ENCODE assay signal across 11 cellular contexts in the genomic region with DNA sequence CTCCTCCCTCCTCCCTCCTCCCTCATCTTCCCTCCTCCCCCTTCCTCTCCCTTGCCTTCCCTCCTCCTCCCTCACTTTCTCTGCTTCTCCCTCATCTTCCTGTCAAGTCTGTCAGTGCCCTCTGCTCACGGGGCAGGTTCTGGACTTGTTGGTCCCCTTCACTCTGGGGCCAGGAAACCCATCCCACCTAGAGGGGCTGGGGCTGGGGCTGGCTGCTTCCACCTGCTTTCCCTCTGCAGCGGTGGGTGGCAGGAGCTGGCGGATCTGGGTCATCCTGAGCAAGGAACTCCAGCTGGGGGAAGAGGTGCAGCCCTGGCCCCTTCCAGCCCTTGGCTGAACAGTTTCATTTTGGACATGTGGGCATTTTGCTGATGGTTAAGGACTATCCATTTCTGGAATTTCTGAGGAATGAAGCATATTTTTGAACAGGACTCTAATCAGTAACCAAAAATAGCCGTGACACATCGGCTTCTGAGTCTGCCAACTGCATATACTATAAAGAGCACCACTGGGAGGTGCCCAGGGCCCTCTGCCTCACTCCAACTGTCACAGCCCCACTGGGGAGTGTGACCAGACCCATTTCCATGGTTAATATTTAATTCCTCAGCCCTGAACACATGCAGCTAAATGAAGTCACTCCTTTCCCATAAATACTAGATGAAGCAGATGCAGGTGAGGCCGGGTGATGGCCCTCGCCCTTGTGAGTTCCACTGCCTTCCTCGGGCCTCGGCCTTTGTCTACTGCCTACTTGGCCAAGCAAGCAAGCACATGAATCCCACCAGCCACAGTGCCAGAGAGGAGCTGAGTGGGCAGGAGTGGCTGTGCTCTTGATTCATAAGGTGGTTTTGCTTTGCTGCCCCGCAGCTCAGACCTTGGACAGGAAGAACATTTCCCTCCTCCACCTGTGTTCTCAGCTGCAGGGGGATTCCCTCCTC. TPM values are rescaled to one million over a fixed set of nuclear protein-coding genes. Genes with fewer than 3 reads are reported as not detected.
DNase-seq lines count a peak whose midpoint lies in the region; ATAC-seq and TF ChIP-seq lines count a peak whose summit lies in the region.
"Had no signal": no experiment of that assay in that cellular context is flagged by ENCODE, and none has a peak within 500 bp of the region (broad histone marks: within the 10 kb centered on the region; RNA-seq: fewer than 3 reads in every experiment).

No MANE protein-coding gene starts in this region.

- TF ChIP-seq POLR2A in ovary (IDR thresholded peaks at IDR 0.05) = no peak

- H2BK12ac ChIP-seq in H9 (ENCODE audit: insufficient read length, low read depth, low read length) = no peak overlapping the region

- no peaks in the 10 kb centered on the region for H3K9me3 Mint-ChIP-seq in H9
- H3K9me3 Mint-ChIP-seq: CD4-positive, CD25-positive, alpha-beta regulatory T cell had no signal

- H2BK15ac ChIP-seq in H9 (ENCODE audit: low read depth, low read length) = no peak overlapping the region

- H3K4ac ChIP-seq in H9 (ENCODE audit: low read depth, low read length) = no peak overlapping the region

- in situ Hi-C loops in ACHN (cut with HindIII; ENCODE audit: low pct_ligation_motif_present, low pct_unique_long_range_greater_than_20kb, low sequenced_read_pairs) = no loop called here

- H2BK120ac ChIP-seq in H9 (ENCODE audit: low read depth, low read length, poor library complexity, severe bottlenecking) = no peak overlapping the region

- H3K4me1 Mint-ChIP-seq in H9 = peaks cover 14 to 18% of the 10 kb centered on the region in 2 experiments
- H3K4me1 Mint-ChIP-seq: CD4-positive, CD25-positive, alpha-beta regulatory T cell had no signal

- POLR2A ChIA-PET in HEK293T (lab: Yijun Ruan, JAX) = no interaction called here

- H3K23me2 ChIP-seq in H9 (ENCODE audit: insufficient read length, low read depth, low read length, poor library complexity, severe bottlenecking) = no peaks in the 10 kb centered on the region

- no peak overlapping the region for H2AK5ac ChIP-seq in H9 (ENCODE audit: insufficient read length, low read length)

- H3K4me1 ChIP-seq in ascending aorta (peaks cover 8 to 11% of the 10 kb centered on the region in 2 donors), ovary (ENCODE audit: insufficient read depth) (no peaks in the 10 kb centered on the region), H9 (ENCODE audit: insufficient read depth, low read length) (no peaks in the 10 kb centered on the region; the same call in 1 of the 2 replicates)

- CTCF ChIA-PET in HEK293T (lab: Yijun Ruan, JAX) = no interaction called here

- H3K9me3 ChIP-seq in ascending aorta (no peaks in the 10 kb centered on the region), ovary (no peaks in the 10 kb centered on the region), H9 (ENCODE audit: control insufficient read depth, low read depth, low read length) (no peaks in the 10 kb centered on the region)

- no peak overlapping the region for H2BK20ac ChIP-seq in H9 (ENCODE audit: low read depth, low read length, poor library complexity, severe bottlenecking)

- no peak overlapping the region for H3K14ac ChIP-seq in H9 (ENCODE audit: insufficient read depth, low read length)

- no peaks in the 10 kb centered on the region for H3K79me1 ChIP-seq in H9 (ENCODE audit: insufficient read depth, low read depth, low read length, poor library complexity, severe bottlenecking)

- DNase-seq in ACHN (peak; percentile 92), ascending aorta (ENCODE audit: low spot score in 2 of 2) (peak in 1 of 2 donors; percentile 63), left kidney (ENCODE audit: low read depth, low spot score) (peak; percentile 70), ovary (no peak), HEK293T (ENCODE audit: extremely low spot score) (no peak), HPDE6-E6E7 (ENCODE audit: extremely low spot score) (no peak), H9 (no peak)
- DNase-seq: activated CD4-positive, alpha-beta T cell treated with anti-CD3 and anti-CD28 coated beads, Interleukin-2, amount 50 U/mL, for 48 hours; CD4-positive, CD25-positive, alpha-beta regulatory T cell had no signal

- H3K27ac Mint-ChIP-seq in H9 = no peak overlapping the region
- H3K27ac Mint-ChIP-seq: CD4-positive, CD25-positive, alpha-beta regulatory T cell had no signal

- H2AFZ ChIP-seq in H9 (ENCODE audit: low read length) = no peak overlapping the region

- H3K4me3 Mint-ChIP-seq in H9 = no peak overlapping the region
- H3K4me3 Mint-ChIP-seq: CD4-positive, CD25-positive, alpha-beta regulatory T cell had no signal

- H3K79me2 ChIP-seq in H9 (ENCODE audit: insufficient read depth, low read length) = no peaks in the 10 kb centered on the region

- 48 to 62% (median 52%) methylated on average over 10 of the region's 10 CpGs for WGBS in ovary, 3 donors
- no CpG with 5 or more reads among the region's 10 CpGs for WGBS in H9 (ENCODE audit: extremely low coverage, insufficient read length, low lambda C conversion rate)

- no peak overlapping the region for H3K9ac ChIP-seq in H9 (ENCODE audit: extremely low read depth, insufficient read length, low read length)

- H3K27ac ChIP-seq in ascending aorta = peak overlapping the region; percentile 57 to 60
- H3K27ac ChIP-seq in ovary = no peak overlapping the region
- no peak overlapping the region for H3K27ac ChIP-seq in H9 (ENCODE audit: insufficient read length, low read depth, low read length)

- H3K27me3 ChIP-seq in ascending aorta = no peaks in the 10 kb centered on the region
- no peaks in the 10 kb centered on the region for H3K27me3 ChIP-seq in ovary
- no peaks in the 10 kb centered on the region for H3K27me3 ChIP-seq in H9 (ENCODE audit: insufficient read depth, low read length)

- no peak overlapping the region for H4K91ac ChIP-seq in H9 (ENCODE audit: insufficient read length, low read depth, low read length)

- H4K20me1 ChIP-seq in H9 (ENCODE audit: control insufficient read depth, insufficient read depth, insufficient read length) = no peaks in the 10 kb centered on the region

- H3K27me3 Mint-ChIP-seq in H9 (ENCODE audit: low read depth) = no peaks in the 10 kb centered on the region; the same call in 1 of the 2 replicates

- H3K4me2 ChIP-seq in H9 (ENCODE audit: insufficient read depth, insufficient read length, low read length) = no peak overlapping the region

- intact Hi-C loops in ascending aorta (cut with DNase I) (no loop called here), ovary (cut with DNase I) (no loop called here)

- H3T11ph ChIP-seq in H9 (ENCODE audit: low read length) = no peak overlapping the region

- TF ChIP-seq CTCF in ascending aorta (IDR thresholded peaks at IDR 0.05) (no peak), ovary (IDR thresholded peaks at IDR 0.05) (no peak), H9 (conservative IDR thresholded peaks at IDR 0.05) (no peak)

- H3K4me3 ChIP-seq in ascending aorta (no peak overlapping the region), ovary (no peak overlapping the region)
- H3K4me3 ChIP-seq: K562 had no signal

- no peak overlapping the region for H3K23ac ChIP-seq in H9 (ENCODE audit: insufficient read length, low read depth, low read length)

- TF ChIP-seq EP300 in ovary (IDR thresholded peaks at IDR 0.05) = no peak

- H4K8ac ChIP-seq in H9 (replicated peaks; ENCODE audit: insufficient read length, low read depth, low read length) = no peak overlapping the region

- no peak overlapping the region for H3K18ac ChIP-seq in H9 (ENCODE audit: insufficient read length, low read depth, low read length)

- H3K36me3 Mint-ChIP-seq in H9 (ENCODE audit: insufficient read depth in 1 of 3, low read depth in 3 of 3) = no peaks in the 10 kb centered on the region
- H3K36me3 Mint-ChIP-seq: CD4-positive, CD25-positive, alpha-beta regulatory T cell had no signal

- ATAC-seq in GM21786 (IDR thresholded peaks at IDR 0.05; ENCODE audit: unreplicated experiment) = peak; percentile 69
- ATAC-seq: K562 had no signal

- no peak overlapping the region for H2BK5ac ChIP-seq in H9 (ENCODE audit: insufficient read length, low read length)

- no peaks in the 10 kb centered on the region for H3K36me3 ChIP-seq in ascending aorta
- no peaks in the 10 kb centered on the region for H3K36me3 ChIP-seq in ovary

- H4K5ac ChIP-seq in H9 (ENCODE audit: insufficient read length, low read depth, low read length) = no peak overlapping the region

- no peak overlapping the region for H3K56ac ChIP-seq in H9 (ENCODE audit: insufficient read length, low read depth, low read length)

TF ChIP-seq in HEK293T, 16 proteins besides CTCF, POLR2A, EP300 and RAD21:
- no peak for TF ChIP-seq SUZ12 (IDR thresholded peaks at IDR 0.05)
- no peak for TF ChIP-seq PKNOX1 (IDR thresholded peaks at IDR 0.05)
- TF ChIP-seq BHLHE40 (IDR thresholded peaks at IDR 0.05; ENCODE audit: borderline replicate concordance) = no peak
- no peak for TF ChIP-seq FOXK2 (IDR thresholded peaks at IDR 0.05)
- no peak for TF ChIP-seq CTBP1 (IDR thresholded peaks at IDR 0.05; ENCODE audit: borderline replicate concordance)
- TF ChIP-seq NFRKB (IDR thresholded peaks at IDR 0.05) = no peak
- TF ChIP-seq ZNF384 (IDR thresholded peaks at IDR 0.05) = no peak
- TF ChIP-seq ELF4 (IDR thresholded peaks at IDR 0.05) = no peak
- TF ChIP-seq SP1 (IDR thresholded peaks at IDR 0.05) = no peak
- no peak for TF ChIP-seq TARDBP (IDR thresholded peaks at IDR 0.05)
- no peak for TF ChIP-seq HDGF (IDR thresholded peaks at IDR 0.05; ENCODE audit: borderline replicate concordance)
- TF ChIP-seq ARNT (IDR thresholded peaks at IDR 0.05) = no peak
- TF ChIP-seq L3MBTL2 (conservative IDR thresholded peaks at IDR 0.05) = no peak
TF ChIP-seq in HEK293T: peak in this region for 0.

RNA-seq across cellular contexts. Expression of gene CHDH, which starts 39.8 kb away (rescaled TPM):
- total RNA-seq in ascending aorta (0.53 TPM), ovary (1 to 10 TPM; 3.6 to 7.0 (median 4.9) TPM), H9 (2021) (8.2 and 11.0 TPM in 2 replicates)
- under 1 TPM; 0.85 to 0.88 TPM for polyA plus RNA-seq in ovary

RNA-seq across cellular contexts. Expression of gene IL17RB, which starts 39.9 kb away (rescaled TPM):
- total RNA-seq in ascending aorta (not detected), ovary (1 to 10 TPM in 6 of 7 donors, under 1 TPM in 1; 0.99 to 5.6 (median 1.1) TPM), H9 (2021) (8.3 and 9.8 TPM in 2 replicates)
- polyA plus RNA-seq in ovary = 1 to 10 TPM; 1.1 to 1.2 TPM

Comparison
In these comparisons a context has a peak if more than half of its experiments do, and no peak if none do; other contexts are left out.
1. DNase-seq: peak in ACHN (single experiment) and left kidney (single experiment); none in ovary (0 of 5), HEK293T (single experiment), HPDE6-E6E7 (single experiment) and H9 (single experiment).
2. H3K27ac ChIP-seq: peak in ascending aorta (2 of 2); none in ovary (0 of 2) and H9 (single experiment).